In genomic region chr12:48182659-48183058, GRCh38 we compare ENCODE assay signal across 8 cellular contexts. TPM values are rescaled to one million over a fixed set of nuclear protein-coding genes. Genes with fewer than 3 reads are reported as not detected.
DNase-seq lines count a peak whose midpoint lies in the region; ATAC-seq, FAIRE-seq and TF ChIP-seq lines count a peak whose summit lies in the region.

No MANE protein-coding gene starts in this region.

- H3K4me2 ChIP-seq in K562 (ENCODE audit: insufficient read depth, low read length): peak overlapping the region; percentile 82

- CTCF ChIA-PET in K562 (lab: Yijun Ruan, JAX; ENCODE audit: low intra/inter-chr PET ratio): interaction anchor here (0.5 kb wide), 1 partner anchor 138 kb away, joined by 4 read pairs; no protein-coding TSS in a partner anchor

- peak overlapping the region; percentile 89 for H2AFZ ChIP-seq in K562 (ENCODE audit: low read depth, low read length)

- POLR2A ChIA-PET in K562 (lab: Yijun Ruan, JAX): interaction anchor here (0.6 kb wide), 2 partner anchors 9 to 11 kb away, joined by 3 read pairs; no protein-coding TSS in a partner anchor

- peaks cover 37% of the 10 kb centered on the region for H3K4me1 Mint-ChIP-seq in mesothelial cell of epicardium

- H3K36me3 ChIP-seq in K562 (ENCODE audit: control insufficient read depth, insufficient read depth, low read length): no peaks in the 10 kb centered on the region

- H3K79me2 ChIP-seq in K562 (ENCODE audit: control insufficient read depth, insufficient read depth, low read length): no peaks in the 10 kb centered on the region

- no peaks in the 10 kb centered on the region for H3K9me3 ChIP-seq in K562 (replicated peaks; ENCODE audit: control insufficient read depth, insufficient read depth, low read depth, low read length)

- H3K27me3 ChIP-seq in K562 (ENCODE audit: control insufficient read depth in 2 of 2, insufficient read depth in 2 of 2, low read length in 2 of 2): peaks cover 13 to 36% of the 10 kb centered on the region in 2 experiments; a peak in 4 of 5 replicates

- in situ Hi-C loops in K562 (cut with MboI): no loop called here

- ATAC-seq in K562: no peak

- H3K27ac ChIP-seq in K562 (ENCODE audit: extremely low read depth, low read depth, low read length): no peak overlapping the region

- H3K4me1 ChIP-seq in K562 (replicated peaks in 1 of 2; ENCODE audit: control insufficient read depth in 2 of 2, insufficient read depth in 2 of 2, low read length in 2 of 2): peaks cover 0 to 17% of the 10 kb centered on the region in 2 experiments; a peak in 3 of 5 replicates

- TF ChIP-seq EP300 in K562 (IDR thresholded peaks at IDR 0.05; ENCODE audit: low read length): no peak

- peaks cover 81% of the 10 kb centered on the region for H3K27me3 Mint-ChIP-seq in mesothelial cell of epicardium (ENCODE audit: low read depth)

- intact Hi-C loops in K562 (cut with micrococcal nuclease): no loop called here

- FAIRE-seq in K562 (lab: Jason Lieb, UNC): no peak

- peak; percentile 6 for DNase-seq in stimulated activated CD4-positive, alpha-beta T cell treated with anti-CD3 and anti-CD28 coated beads, Interleukin-15, amount 100 ng/mL, for 24 hours
- DNase-seq in stimulated activated CD4-positive, alpha-beta T cell treated with anti-CD3 and anti-CD28 coated beads, Interleukin-2, amount 100 ng/mL, for 48 hours: no peak
- DNase-seq in K562 (ENCODE audit: extremely low read depth in 1 of 4, low spot score in 3 of 4) (no peak), mesothelial cell of epicardium (ENCODE audit: low spot score in 2 of 2, unreplicated experiment in 2 of 2) (no peak), GM10266 (ENCODE audit: extremely low spot score) (no peak), NCI-H2227 (lab: John Stamatoyannopoulos, UW; ENCODE audit: unreplicated experiment) (no peak), OCI-M1 (lab: John Stamatoyannopoulos, UW) (no peak), cerebellar nuclear complex (lab: John Stamatoyannopoulos, UW) (no peak)

- BruUV-seq in K562 (replicated peaks; lab: Mats Ljungman, UMichigan): no TSS peak

- peak overlapping the region; percentile 83 for H3K4me3 Mint-ChIP-seq in mesothelial cell of epicardium

- peak overlapping the region; percentile 34 for H3K4me3 ChIP-seq in K562

- H3K9ac ChIP-seq in K562 (ENCODE audit: insufficient read depth in 1 of 2, low read depth in 2 of 2, low read length in 2 of 2): peak overlapping the region in 1 of 2 experiments; percentile 64; a peak in 1 of 4 replicates

- H3K9me3 Mint-ChIP-seq in mesothelial cell of epicardium: no peaks in the 10 kb centered on the region

- no peak for TF ChIP-seq CTCF in K562 (IDR thresholded peaks at IDR 0.05 in 2 of 3, conservative IDR thresholded peaks at IDR 0.05 in 1 of 3; ENCODE audit: insufficient read depth in 2 of 3, low read depth in 1 of 3, low read length in 3 of 3)
- TF ChIP-seq CTCF in mesothelial cell of epicardium (IDR thresholded peaks at IDR 0.05; ENCODE audit: unreplicated experiment): no peak
- no peak for TF ChIP-seq CTCF in GM10266 (IDR thresholded peaks at IDR 0.05; ENCODE audit: control insufficient read depth, insufficient read depth, low read depth, missing control alignments)

- no peak overlapping the region for H3K27ac Mint-ChIP-seq in mesothelial cell of epicardium

- H3K9me1 ChIP-seq in K562 (ENCODE audit: control insufficient read depth, insufficient read depth, low read length): peaks cover 3% of the 10 kb centered on the region

- no peak for TF ChIP-seq RAD21 in K562 (CRISPR knock-in tag; conservative IDR thresholded peaks at IDR 0.05 in 1 of 2, IDR thresholded peaks at IDR 0.05 in 1 of 2)

- 19% methylated on average over 7 of the region's 7 CpGs for WGBS in K562 (ENCODE audit: insufficient coverage, low coverage, missing lambda C conversion rate)

- no peaks in the 10 kb centered on the region for H3K36me3 Mint-ChIP-seq in mesothelial cell of epicardium

- H4K20me1 ChIP-seq in K562 (replicated peaks; ENCODE audit: control insufficient read depth, insufficient read depth, low read length): no peaks in the 10 kb centered on the region

- TF ChIP-seq POLR2A in K562 (conservative IDR thresholded peaks at IDR 0.05): no peak

TF ChIP-seq in K562, 482 proteins besides CTCF, POLR2A, EP300 and RAD21:
- TF ChIP-seq MTA3 (IDR thresholded peaks at IDR 0.05; ENCODE audit: borderline replicate concordance): no peak
TF ChIP-seq in K562: peak in this region for 0.

RNA-seq across cellular contexts. Expression of gene CCDC184, which starts 0.8 kb away (rescaled TPM):
- total RNA-seq in K562 (2011; cell fraction: chromatin; rRNA removed; ENCODE audit: low replicate concordance): not detected in 2 replicates
- not detected in 2 replicates for total RNA-seq in K562 (2011; cell fraction: nucleolus; rRNA removed)
- not detected in 2 replicates for total RNA-seq in K562 (2011; cell fraction: nucleoplasm; rRNA removed)
- 0.04 TPM in 1 of 2 replicates, not detected in the other for total RNA-seq in K562 (2014; rRNA removed)
- total RNA-seq in K562 (2014; rRNA removed; fragmentation: Illumina TruSeq; extraction: Trizol): not detected in 2 replicates
- not detected in 2 replicates for total RNA-seq in K562 (2015; rRNA removed; fragmentation: Illumina TruSeq; extraction: Trizol)
- 0.09 and 0.18 TPM in 2 replicates for total RNA-seq in K562 (2021)
- not detected in 2 replicates for polyA plus RNA-seq in K562 (2011; rRNA removed)
- polyA plus RNA-seq in K562 (2011; cell fraction: cytosol; rRNA removed): not detected in 2 replicates
- not detected in 2 replicates for polyA plus RNA-seq in K562 (2011; cell fraction: nucleus; rRNA removed)
- 0.03 and 0.17 TPM in 2 replicates for polyA plus RNA-seq in K562 (2012)
- not detected in 2 replicates for polyA plus RNA-seq in K562 (2014; fragmentation: Illumina TruSeq; extraction: Trizol)
- not detected for polyA plus RNA-seq in K562 (2014; fragmentation: Nextera tagmentation; extraction: Ambion mirVana)
- polyA plus RNA-seq in K562 (2014; rRNA removed): not detected in 2 replicates
- not detected in 2 replicates for polyA minus RNA-seq in K562 (2011; rRNA and poly(A)+ RNA removed)
- polyA minus RNA-seq in K562 (2011; cell fraction: cytosol; rRNA and poly(A)+ RNA removed): not detected in 2 replicates
- not detected in 2 replicates for polyA minus RNA-seq in K562 (2011; cell fraction: nucleus; rRNA and poly(A)+ RNA removed)
- 1.4 to 1.7 TPM (median 1.6 TPM) in 3 replicates for total RNA-seq in mesothelial cell of epicardium

RNA-seq across cellular contexts. Expression of gene OR10AD1, which starts 20.4 kb away (rescaled TPM):
- not detected in 2 replicates for total RNA-seq in K562 (2011; cell fraction: chromatin; rRNA removed; ENCODE audit: low replicate concordance)
- 0.33 TPM in 1 of 2 replicates, not detected in the other for total RNA-seq in K562 (2011; cell fraction: nucleolus; rRNA removed)
- not detected in 2 replicates for total RNA-seq in K562 (2011; cell fraction: nucleoplasm; rRNA removed)
- total RNA-seq in K562 (2014; rRNA removed) (not detected in 2 replicates), K562 (2014; rRNA removed; fragmentation: Illumina TruSeq; extraction: Trizol) (not detected in 2 replicates), K562 (2015; rRNA removed; fragmentation: Illumina TruSeq; extraction: Trizol) (not detected in 2 replicates), K562 (2021) (not detected in 2 replicates), mesothelial cell of epicardium (not detected in 3 replicates)
- polyA plus RNA-seq in K562 (2011; rRNA removed) (not detected in 2 replicates), K562 (2014; fragmentation: Illumina TruSeq; extraction: Trizol) (not detected in 2 replicates), K562 (2014; fragmentation: Nextera tagmentation; extraction: Ambion mirVana) (not detected), K562 (2014; rRNA removed) (not detected in 2 replicates)
- polyA plus RNA-seq in K562 (2011; cell fraction: cytosol; rRNA removed): not detected in 2 replicates
- not detected in 2 replicates for polyA plus RNA-seq in K562 (2011; cell fraction: nucleus; rRNA removed)
- 0.21 and 0.76 TPM in 2 replicates for polyA plus RNA-seq in K562 (2012)
- polyA minus RNA-seq in K562 (2011; rRNA and poly(A)+ RNA removed): not detected in 2 replicates
- polyA minus RNA-seq in K562 (2011; cell fraction: cytosol; rRNA and poly(A)+ RNA removed): not detected in 2 replicates
- polyA minus RNA-seq in K562 (2011; cell fraction: nucleus; rRNA and poly(A)+ RNA removed): not detected in 2 replicates

RNA-seq across cellular contexts. Expression of gene ASB8, which starts 25.3 kb away (rescaled TPM):
- total RNA-seq in K562 (2011; cell fraction: chromatin; rRNA removed; ENCODE audit: low replicate concordance): 29.0 and 38.0 TPM in 2 replicates
- 15.8 and 18.7 TPM in 2 replicates for total RNA-seq in K562 (2011; cell fraction: nucleolus; rRNA removed)
- total RNA-seq in K562 (2011; cell fraction: nucleoplasm; rRNA removed): 25.8 and 32.9 TPM in 2 replicates
- total RNA-seq in K562 (2014; rRNA removed): 13.3 and 24.2 TPM in 2 replicates
- 19.6 and 30.6 TPM in 2 replicates for total RNA-seq in K562 (2014; rRNA removed; fragmentation: Illumina TruSeq; extraction: Trizol)
- total RNA-seq in K562 (2015; rRNA removed; fragmentation: Illumina TruSeq; extraction: Trizol): 18.9 and 21.2 TPM in 2 replicates
- total RNA-seq in K562 (2021): 18.6 and 21.6 TPM in 2 replicates
- polyA plus RNA-seq in K562 (2011; rRNA removed): 25.1 and 26.2 TPM in 2 replicates
- 19.1 and 23.0 TPM in 2 replicates for polyA plus RNA-seq in K562 (2011; cell fraction: cytosol; rRNA removed)
- 13.0 and 17.0 TPM in 2 replicates for polyA plus RNA-seq in K562 (2011; cell fraction: nucleus; rRNA removed)
- polyA plus RNA-seq in K562 (2012): 17.3 and 20.3 TPM in 2 replicates
- polyA plus RNA-seq in K562 (2014; fragmentation: Illumina TruSeq; extraction: Trizol): 19.8 and 21.0 TPM in 2 replicates
- 10 to 100 TPM; 20.0 to 29.0 TPM for polyA plus RNA-seq in K562 (2014; fragmentation: Nextera tagmentation; extraction: Ambion mirVana)
- 15.8 and 24.4 TPM in 2 replicates for polyA plus RNA-seq in K562 (2014; rRNA removed)
- 21.1 and 22.8 TPM in 2 replicates for polyA minus RNA-seq in K562 (2011; rRNA and poly(A)+ RNA removed)
- polyA minus RNA-seq in K562 (2011; cell fraction: cytosol; rRNA and poly(A)+ RNA removed): 10.3 and 18.6 TPM in 2 replicates
- polyA minus RNA-seq in K562 (2011; cell fraction: nucleus; rRNA and poly(A)+ RNA removed): 10.5 and 11.2 TPM in 2 replicates
- total RNA-seq in mesothelial cell of epicardium: 21.0 to 24.8 TPM (median 24.0 TPM) in 3 replicates
